8 cellular contexts compared by ENCODE assay signal in genomic region chr6:69732640-69733039, GRCh38.
A peak's percentile ranks its signal among the peaks of the same experiment; 100 is the strongest.
DNase-seq lines count a peak whose midpoint lies in the region; ATAC-seq, FAIRE-seq and TF ChIP-seq lines count a peak whose summit lies in the region.

No MANE protein-coding gene starts in this region.

- in situ Hi-C loops in K562 (cut with MboI), result no loop called here

- H3K4me1 ChIP-seq in K562 (replicated peaks in 1 of 2; ENCODE audit: control insufficient read depth in 2 of 2, insufficient read depth in 2 of 2, low read length in 2 of 2) (no peaks in the 10 kb centered on the region), tibial nerve (no peaks in the 10 kb centered on the region)

- ATAC-seq in GM18517 (IDR thresholded peaks at IDR 0.05; ENCODE audit: unreplicated experiment) (peak; percentile 82), HG03432 (IDR thresholded peaks at IDR 0.05; ENCODE audit: unreplicated experiment) (peak; percentile 83), K562 (peak; percentile 83)

- TF ChIP-seq CTCF in 22Rv1 (IDR thresholded peaks at IDR 0.05) (peak; percentile 38), K562 (IDR thresholded peaks at IDR 0.05 in 2 of 3, conservative IDR thresholded peaks at IDR 0.05 in 1 of 3; ENCODE audit: insufficient read depth in 2 of 3, low read depth in 1 of 3, low read length in 3 of 3) (peak in 2 of 3 experiments; percentile 13 to 49; a peak in 3 of 6 replicates), tibial nerve (IDR thresholded peaks at IDR 0.05) (peak in 3 of 5 experiments; percentile 5 to 17 (median 9)), glutamatergic neuron (IDR thresholded peaks at IDR 0.05; ENCODE audit: partially characterized antibody, unreplicated experiment) (no peak)

- TF ChIP-seq POLR2A in K562 (conservative IDR thresholded peaks at IDR 0.05) (no peak), tibial nerve (IDR thresholded peaks at IDR 0.05) (no peak)

- H3K4me3 ChIP-seq in K562 (no peak overlapping the region), tibial nerve (no peak overlapping the region)

- CTCF ChIA-PET in K562 (lab: Yijun Ruan, JAX; ENCODE audit: low intra/inter-chr PET ratio) (interaction anchor here (1.0 kb wide), 1 partner anchor 433 kb away, joined by 3 read pairs; no protein-coding TSS in a partner anchor), HEK293T (lab: Yijun Ruan, JAX) (interaction anchor here (1.7 kb wide), 1 partner anchor 374 kb away, joined by 3 read pairs; no protein-coding TSS in a partner anchor)

- H3K27ac ChIP-seq in 22Rv1 (no peak overlapping the region), K562 (ENCODE audit: extremely low read depth, low read depth, low read length) (no peak overlapping the region), tibial nerve (no peak overlapping the region)

- H3K27me3 Mint-ChIP-seq in glutamatergic neuron (ENCODE audit: unreplicated experiment), result no peaks in the 10 kb centered on the region

- POLR2A ChIA-PET in K562 (lab: Yijun Ruan, JAX), result no interaction called here
- POLR2A ChIA-PET in HEK293T (lab: Yijun Ruan, JAX), result no interaction called here

- no peak overlapping the region for H2AFZ ChIP-seq in K562 (ENCODE audit: low read depth, low read length)

- no peaks in the 10 kb centered on the region for H3K79me2 ChIP-seq in K562 (ENCODE audit: control insufficient read depth, insufficient read depth, low read length)

- H3K9me1 ChIP-seq in K562 (ENCODE audit: control insufficient read depth, insufficient read depth, low read length), result no peaks in the 10 kb centered on the region

- 22% methylated on average over 2 of the region's 2 CpGs for WGBS in K562 (ENCODE audit: insufficient coverage, low coverage, missing lambda C conversion rate)
- WGBS in tibial nerve, 2 donors, result 26 to 34% methylated on average over 2 of the region's 2 CpGs

- DNase-seq in K562 (ENCODE audit: extremely low read depth in 1 of 4, low spot score in 3 of 4) (peak; percentile 12 to 19 (median 18)), tibial nerve (ENCODE audit: low spot score in 2 of 2) (no peak), glutamatergic neuron (no peak), HEK293T (ENCODE audit: extremely low spot score) (no peak)
- no peak for DNase-seq in activated CD4-positive, CD25-positive, alpha-beta regulatory T cell (lab: John Stamatoyannopoulos, UW)

- no peaks in the 10 kb centered on the region for H3K9me3 ChIP-seq in K562 (replicated peaks; ENCODE audit: control insufficient read depth, insufficient read depth, low read depth, low read length)
- no peaks in the 10 kb centered on the region for H3K9me3 ChIP-seq in tibial nerve

- H3K27ac Mint-ChIP-seq in glutamatergic neuron (ENCODE audit: unreplicated experiment), result no peak overlapping the region

- no peaks in the 10 kb centered on the region for H3K27me3 ChIP-seq in K562 (ENCODE audit: control insufficient read depth in 2 of 2, insufficient read depth in 2 of 2, low read length in 2 of 2)
- H3K27me3 ChIP-seq in tibial nerve, result no peaks in the 10 kb centered on the region

- H3K4me2 ChIP-seq in K562 (ENCODE audit: insufficient read depth, low read length), result no peak overlapping the region

- H3K9me3 Mint-ChIP-seq in glutamatergic neuron (ENCODE audit: unreplicated experiment), result peaks cover 3% of the 10 kb centered on the region

- H3K36me3 ChIP-seq in K562 (ENCODE audit: control insufficient read depth, insufficient read depth, low read length) (peaks cover 2% of the 10 kb centered on the region; the same call in 1 of the 3 replicates), tibial nerve (peaks cover 0 to 16% (median 0%) of the 10 kb centered on the region in 3 donors)

- H3K4me3 Mint-ChIP-seq in glutamatergic neuron (ENCODE audit: unreplicated experiment), result no peak overlapping the region

- intact Hi-C loops in K562 (cut with micrococcal nuclease), result loop anchor here (2.0 to 10.0 kb wide), 3 partner anchors 135 to 434 kb away; partner anchors contain the start of gene COL19A1

- TF ChIP-seq EP300 in K562 (IDR thresholded peaks at IDR 0.05; ENCODE audit: low read length) (no peak), tibial nerve (IDR thresholded peaks at IDR 0.05) (no peak)

- H3K36me3 Mint-ChIP-seq in glutamatergic neuron (ENCODE audit: unreplicated experiment), result no peaks in the 10 kb centered on the region

- peak; percentile 57 to 67 for TF ChIP-seq RAD21 in K562 (CRISPR knock-in tag; conservative IDR thresholded peaks at IDR 0.05 in 1 of 2, IDR thresholded peaks at IDR 0.05 in 1 of 2)

- H4K20me1 ChIP-seq in K562 (replicated peaks; ENCODE audit: control insufficient read depth, insufficient read depth, low read length), result no peaks in the 10 kb centered on the region

- no peaks in the 10 kb centered on the region for H3K4me1 Mint-ChIP-seq in glutamatergic neuron (ENCODE audit: low read depth, unreplicated experiment)

- BruUV-seq in K562 (replicated peaks; lab: Mats Ljungman, UMichigan), result no TSS peak

- FAIRE-seq in K562 (lab: Jason Lieb, UNC), result no peak

- H3K9ac ChIP-seq in K562 (ENCODE audit: insufficient read depth in 1 of 2, low read depth in 2 of 2, low read length in 2 of 2), result no peak overlapping the region

TF ChIP-seq in K562, 482 proteins besides CTCF, POLR2A, EP300 and RAD21:
- TF ChIP-seq SNIP1 (IDR thresholded peaks at IDR 0.05; ENCODE audit: low read depth), result no peak
- peak; percentile 18; the same call in 1 of the 2 replicates for TF ChIP-seq C11orf30 (IDR thresholded peaks at IDR 0.05; ENCODE audit: low read depth)

TF ChIP-seq in HEK293T, 16 proteins besides CTCF, POLR2A, EP300 and RAD21:
- no peak for TF ChIP-seq TARDBP (IDR thresholded peaks at IDR 0.05)
- no peak for TF ChIP-seq FOXM1 (IDR thresholded peaks at IDR 0.05; ENCODE audit: borderline replicate concordance)
- TF ChIP-seq LEF1 (IDR thresholded peaks at IDR 0.05; ENCODE audit: borderline replicate concordance), result no peak
- no peak for TF ChIP-seq FOXK2 (IDR thresholded peaks at IDR 0.05)
- no peak for TF ChIP-seq FOXA1 (IDR thresholded peaks at IDR 0.05)
- TF ChIP-seq ELF4 (IDR thresholded peaks at IDR 0.05), result no peak
- no peak for TF ChIP-seq CTBP1 (IDR thresholded peaks at IDR 0.05; ENCODE audit: borderline replicate concordance)

Comparison
In these comparisons a context has a peak if more than half of its experiments do, and no peak if none do; other contexts are left out.
1. DNase-seq: peak in K562 (4 of 4); none in tibial nerve (0 of 2), activated CD4-positive, CD25-positive, alpha-beta regulatory T cell (0 of 4), glutamatergic neuron (single experiment) and HEK293T (single experiment).
2. Peak in every context shown above with its lines, with median percentiles within 50 percentile points of each other: ATAC-seq.